Comparison of ENCODE assay signal across 16 cellular contexts in the genomic region with DNA sequence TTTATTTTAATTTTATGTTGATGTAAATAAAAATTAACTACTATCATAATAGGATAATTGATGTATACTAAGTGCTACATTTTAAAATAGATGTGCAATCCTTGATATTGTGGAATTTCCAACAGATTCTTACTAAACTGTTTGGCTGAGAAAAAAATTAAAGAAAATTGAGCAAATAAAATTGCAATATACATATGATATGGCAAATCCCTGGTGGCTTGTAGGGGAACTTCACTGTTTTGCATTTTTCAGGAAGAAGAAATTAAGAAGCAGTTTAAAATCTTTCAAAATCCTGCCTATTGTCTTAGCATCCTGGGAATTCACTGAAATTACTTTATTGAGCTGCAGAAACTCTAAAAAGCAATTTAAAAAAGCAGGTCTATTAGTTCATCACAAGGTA.
"Had no signal": no experiment of that assay in that cellular context is flagged by ENCODE, and none has a peak within 500 bp of the region (broad histone marks: within the 10 kb centered on the region; RNA-seq: fewer than 3 reads in every experiment).

No MANE protein-coding gene starts in this region.

- H3K4me1 ChIP-seq: gastroesophageal sphincter had no signal

- DNase-seq: activated CD4-positive, alpha-beta T cell treated with anti-CD3 and anti-CD28 coated beads, Interleukin-2, amount 50 U/mL, for 48 hours; activated CD4-positive, CD25-positive, alpha-beta regulatory T cell treated with anti-CD3 and anti-CD28 coated beads, Interleukin-2, amount 50 U/mL, for 72 hours; activated naive CD4-positive, alpha-beta T cell treated with anti-CD3 and anti-CD28 coated beads, Interleukin-2, amount 10 ng/mL, durations not matched to agents 7 days and 5 days; activated T-cell treated with anti-CD3 and anti-CD28 coated beads, Interleukin-2, amount 50 U/mL, for 1 hour; central memory CD4-positive, alpha-beta T cell; cortex of kidney; effector CD8-positive, alpha-beta T cell; islet precursor cell; mucosa of descending colon; naive thymus-derived CD4-positive, alpha-beta T cell; nucleus accumbens; right cardiac atrium; stimulated activated naive CD8-positive, alpha-beta T cell treated with anti-CD3 and anti-CD28 coated beads, Interleukin-15, Interleukin-2, amounts not matched to agents 100 U/mL and 50 U/mL, for 24 hours; trophoblast cell had no signal

- H3K27ac Mint-ChIP-seq: activated naive CD4-positive, alpha-beta T cell treated with anti-CD3 and anti-CD28 coated beads, Interleukin-2, amount 10 ng/mL, durations not matched to agents 7 days and 5 days; activated T-helper 2 cell treated with anti-CD3 and anti-CD28 coated beads, Interferon-gamma antibody, Interleukin-2, Interleukin-4, amounts not matched to agents 10 μg/mL and 5 μg/mL and 100 μg/mL, durations not matched to agents 14 hours and 24 hours and 36 hours; naive thymus-derived CD4-positive, alpha-beta T cell had no signal

- H3K27me3 Mint-ChIP-seq: activated naive CD4-positive, alpha-beta T cell treated with anti-CD3 and anti-CD28 coated beads, Interleukin-2, amount 10 ng/mL, durations not matched to agents 7 days and 5 days; naive thymus-derived CD4-positive, alpha-beta T cell had no signal

- H3K36me3 ChIP-seq: gastroesophageal sphincter had no signal

- H3K36me3 Mint-ChIP-seq: activated naive CD4-positive, alpha-beta T cell treated with anti-CD3 and anti-CD28 coated beads, Interleukin-2, amount 10 ng/mL, durations not matched to agents 7 days and 5 days; naive thymus-derived CD4-positive, alpha-beta T cell had no signal

- H3K9me3 Mint-ChIP-seq: activated T-helper 2 cell treated with anti-CD3 and anti-CD28 coated beads, Interferon-gamma antibody, Interleukin-2, Interleukin-4, amounts not matched to agents 10 μg/mL and 5 μg/mL and 100 μg/mL, durations not matched to agents 14 hours and 24 hours and 36 hours had no signal

- H3K4me1 Mint-ChIP-seq: activated naive CD4-positive, alpha-beta T cell treated with anti-CD3 and anti-CD28 coated beads, Interleukin-2, amount 10 ng/mL, durations not matched to agents 7 days and 5 days; naive thymus-derived CD4-positive, alpha-beta T cell had no signal

- H3K4me3 Mint-ChIP-seq: activated naive CD4-positive, alpha-beta T cell treated with anti-CD3 and anti-CD28 coated beads, Interleukin-2, amount 10 ng/mL, durations not matched to agents 7 days and 5 days; naive thymus-derived CD4-positive, alpha-beta T cell had no signal

- H3K4me3 ChIP-seq: gastroesophageal sphincter, mucosa of descending colon had no signal

- H3K27me3 ChIP-seq: gastroesophageal sphincter had no signal

- H3K27ac ChIP-seq: gastroesophageal sphincter had no signal

- H3K9me3 ChIP-seq: gastroesophageal sphincter had no signal
